21 cellular contexts compared by ENCODE assay signal in genomic region chr7:110870926-110871325, GRCh38.
DNase-seq lines count a peak whose midpoint lies in the region; ATAC-seq and TF ChIP-seq lines count a peak whose summit lies in the region.
"Had no signal": no experiment of that assay in that cellular context is flagged by ENCODE, and none has a peak within 500 bp of the region (broad histone marks: within the 10 kb centered on the region; RNA-seq: fewer than 3 reads in every experiment).

No MANE protein-coding gene starts in this region.

- no peaks in the 10 kb centered on the region for H3K27me3 ChIP-seq in H9 (ENCODE audit: insufficient read depth, low read length)
- H3K27me3 ChIP-seq in neural progenitor cell: no peaks in the 10 kb centered on the region
- H3K27me3 ChIP-seq: SJCRH30 had no signal

- H2BK12ac ChIP-seq in H9 (ENCODE audit: insufficient read length, low read depth, low read length): no peak overlapping the region

- WGBS in H9 (ENCODE audit: extremely low coverage, insufficient read length, low lambda C conversion rate): no CpG with 5 or more reads among the region's 6 CpGs

- DNase-seq in H9: no peak
- DNase-seq in NCI-H446 (lab: John Stamatoyannopoulos, UW): peak; percentile 2 to 68
- no peak for DNase-seq in chondrocyte (ENCODE audit: low spot score)
- DNase-seq in neural progenitor cell (ENCODE audit: low spot score): peak; percentile 10
- DNase-seq in left cardiac atrium: no peak
- no peak for DNase-seq in OCI-M2 (lab: John Stamatoyannopoulos, UW; ENCODE audit: unreplicated experiment)
- DNase-seq: Calu3; CD4-positive, alpha-beta memory T cell; DMS79 treated with DMSO at 0.1 percent for 48 hours; GDM1; GOT3; NCI-H1417; NCI-H187 treated with DMSO at 0.1 percent for 48 hours; NCI-H526; PC-3; SJCRH30 had no signal

- H3F3A ChIP-seq in neural progenitor cell (ENCODE audit: low read depth): no peaks in the 10 kb centered on the region

- H3K9me3 ChIP-seq in H9 (ENCODE audit: control insufficient read depth, low read depth, low read length) (no peaks in the 10 kb centered on the region), neural progenitor cell (ENCODE audit: low read depth) (no peaks in the 10 kb centered on the region)
- H3K9me3 ChIP-seq: SJCRH30 had no signal

- H3K4me3 Mint-ChIP-seq in H9: no peak overlapping the region
- H3K4me3 Mint-ChIP-seq in chondrocyte (ENCODE audit: unreplicated experiment): no peak overlapping the region
- no peak overlapping the region for H3K4me3 Mint-ChIP-seq in neural progenitor cell
- H3K4me3 Mint-ChIP-seq: B cell; CD4-positive, alpha-beta memory T cell; IgD-negative memory B cell; T-helper 2 cell treated with Interferon-gamma antibody and Interleukin-4, amounts not matched to agents 5 μg/mL and 100 μg/mL, for 36 hours had no signal

- H3K36me3 ChIP-seq in neural progenitor cell: no peaks in the 10 kb centered on the region
- H3K36me3 ChIP-seq: SJCRH30 had no signal

- H2BK5ac ChIP-seq in H9 (ENCODE audit: insufficient read length, low read length): no peak overlapping the region

- H3K56ac ChIP-seq in H9 (ENCODE audit: insufficient read length, low read depth, low read length): no peak overlapping the region

- no peak overlapping the region for H2AK5ac ChIP-seq in H9 (ENCODE audit: insufficient read length, low read length)

- no peaks in the 10 kb centered on the region for H3K79me1 ChIP-seq in H9 (ENCODE audit: insufficient read depth, low read depth, low read length, poor library complexity, severe bottlenecking)

- H3K4me1 Mint-ChIP-seq in H9 (peaks cover 9 to 13% of the 10 kb centered on the region in 2 experiments; a peak in 3 of 4 replicates), chondrocyte (ENCODE audit: low read depth) (peaks cover 20% of the 10 kb centered on the region), neural progenitor cell (peaks cover 10% of the 10 kb centered on the region)
- H3K4me1 Mint-ChIP-seq: B cell; CD4-positive, alpha-beta memory T cell; IgD-negative memory B cell had no signal

- H3T11ph ChIP-seq in H9 (ENCODE audit: low read length): no peak overlapping the region

- H3K4me2 ChIP-seq in H9 (ENCODE audit: insufficient read depth, insufficient read length, low read length) (no peak overlapping the region), neural progenitor cell (no peak overlapping the region)

- H3K9me3 Mint-ChIP-seq in H9 (peaks cover 0 to 3% of the 10 kb centered on the region in 2 experiments; a peak in 2 of 5 replicates), chondrocyte (ENCODE audit: low read depth) (peaks cover 6% of the 10 kb centered on the region), neural progenitor cell (peaks cover 12% of the 10 kb centered on the region)
- H3K9me3 Mint-ChIP-seq: IgD-negative memory B cell had no signal

- intact Hi-C loops in left cardiac atrium (cut with DNase I): no loop called here

- ATAC-seq in HG03025 (IDR thresholded peaks at IDR 0.05; ENCODE audit: low FRiP score, unreplicated experiment) (no peak), left cardiac atrium (no peak)
- ATAC-seq: PC-3 had no signal

- H2BK120ac ChIP-seq in H9 (ENCODE audit: low read depth, low read length, poor library complexity, severe bottlenecking): no peak overlapping the region

- H2BK15ac ChIP-seq in H9 (ENCODE audit: low read depth, low read length): no peak overlapping the region

- TF ChIP-seq CTCF in H9 (conservative IDR thresholded peaks at IDR 0.05) (peak; percentile 51; the same call in 2 of the 3 replicates), chondrocyte (IDR thresholded peaks at IDR 0.05) (peak; percentile 16), neural progenitor cell (IDR thresholded peaks at IDR 0.05) (peak; percentile 29)

- H4K20me1 ChIP-seq in H9 (ENCODE audit: control insufficient read depth, insufficient read depth, insufficient read length) (no peaks in the 10 kb centered on the region), neural progenitor cell (ENCODE audit: low read depth) (no peaks in the 10 kb centered on the region)

- H3K27me3 Mint-ChIP-seq in H9 (ENCODE audit: low read depth) (no peaks in the 10 kb centered on the region), chondrocyte (ENCODE audit: low read depth) (no peaks in the 10 kb centered on the region), neural progenitor cell (ENCODE audit: insufficient read depth, low read depth) (no peaks in the 10 kb centered on the region)
- H3K27me3 Mint-ChIP-seq: B cell; CD4-positive, alpha-beta memory T cell; IgD-negative memory B cell had no signal

- H3K27ac ChIP-seq in H9 (ENCODE audit: insufficient read length, low read depth, low read length) (no peak overlapping the region), neural progenitor cell (no peak overlapping the region)
- H3K27ac ChIP-seq: RWPE1, SJCRH30 had no signal

- H2BK20ac ChIP-seq in H9 (ENCODE audit: low read depth, low read length, poor library complexity, severe bottlenecking): no peak overlapping the region

- H3K4me1 ChIP-seq in H9 (ENCODE audit: insufficient read depth, low read length) (peaks cover 4% of the 10 kb centered on the region), neural progenitor cell (peaks cover 10% of the 10 kb centered on the region)
- H3K4me1 ChIP-seq: SJCRH30 had no signal

- no peak overlapping the region for H4K5ac ChIP-seq in H9 (ENCODE audit: insufficient read length, low read depth, low read length)

- H3K36me3 Mint-ChIP-seq in H9 (ENCODE audit: insufficient read depth in 1 of 3, low read depth in 3 of 3) (peaks cover 0 to 8% (median 0%) of the 10 kb centered on the region in 3 experiments; a peak in 4 of 7 replicates), chondrocyte (ENCODE audit: low read depth) (no peaks in the 10 kb centered on the region), neural progenitor cell (no peaks in the 10 kb centered on the region)

- H3K4me3 ChIP-seq in neural progenitor cell: no peak overlapping the region
- H3K4me3 ChIP-seq: SJCRH30 had no signal

- H3K14ac ChIP-seq in H9 (ENCODE audit: insufficient read depth, low read length): no peak overlapping the region

- no peak overlapping the region for H4K91ac ChIP-seq in H9 (ENCODE audit: insufficient read length, low read depth, low read length)

- H3K79me2 ChIP-seq in H9 (ENCODE audit: insufficient read depth, low read length) (no peaks in the 10 kb centered on the region), neural progenitor cell (ENCODE audit: low read depth) (no peaks in the 10 kb centered on the region)

- H3K9ac ChIP-seq in H9 (ENCODE audit: extremely low read depth, insufficient read length, low read length) (no peak overlapping the region), neural progenitor cell (no peak overlapping the region)

- no peak overlapping the region for H3K27ac Mint-ChIP-seq in H9
- no peak overlapping the region for H3K27ac Mint-ChIP-seq in chondrocyte (ENCODE audit: unreplicated experiment)
- H3K27ac Mint-ChIP-seq in neural progenitor cell: no peak overlapping the region
- H3K27ac Mint-ChIP-seq: B cell; CD4-positive, alpha-beta memory T cell; IgD-negative memory B cell; T-helper 2 cell treated with Interferon-gamma antibody and Interleukin-4, amounts not matched to agents 5 μg/mL and 100 μg/mL, for 36 hours had no signal

- H4K8ac ChIP-seq in H9 (replicated peaks; ENCODE audit: insufficient read length, low read depth, low read length): no peak overlapping the region

- H2AFZ ChIP-seq in H9 (ENCODE audit: low read length) (no peak overlapping the region), neural progenitor cell (replicated peaks) (no peak overlapping the region)

- H3K23ac ChIP-seq in H9 (ENCODE audit: insufficient read length, low read depth, low read length): no peak overlapping the region

- no peak overlapping the region for H3K4ac ChIP-seq in H9 (ENCODE audit: low read depth, low read length)

- H3K23me2 ChIP-seq in H9 (ENCODE audit: insufficient read length, low read depth, low read length, poor library complexity, severe bottlenecking): no peaks in the 10 kb centered on the region

- H3K18ac ChIP-seq in H9 (ENCODE audit: insufficient read length, low read depth, low read length): no peak overlapping the region

Comparison
In these comparisons a context has a peak if more than half of its experiments do, and no peak if none do; other contexts are left out.
1. DNase-seq: peak in NCI-H446 (2 of 2) and neural progenitor cell (single experiment); none in H9 (single experiment), chondrocyte (single experiment), left cardiac atrium (single experiment) and OCI-M2 (single experiment).
2. Peak in every context shown above with its lines, with median percentiles within 50 percentile points of each other: CTCF ChIP-seq.